Comparison of ENCODE assay signal across 15 cellular contexts in the genomic region with DNA sequence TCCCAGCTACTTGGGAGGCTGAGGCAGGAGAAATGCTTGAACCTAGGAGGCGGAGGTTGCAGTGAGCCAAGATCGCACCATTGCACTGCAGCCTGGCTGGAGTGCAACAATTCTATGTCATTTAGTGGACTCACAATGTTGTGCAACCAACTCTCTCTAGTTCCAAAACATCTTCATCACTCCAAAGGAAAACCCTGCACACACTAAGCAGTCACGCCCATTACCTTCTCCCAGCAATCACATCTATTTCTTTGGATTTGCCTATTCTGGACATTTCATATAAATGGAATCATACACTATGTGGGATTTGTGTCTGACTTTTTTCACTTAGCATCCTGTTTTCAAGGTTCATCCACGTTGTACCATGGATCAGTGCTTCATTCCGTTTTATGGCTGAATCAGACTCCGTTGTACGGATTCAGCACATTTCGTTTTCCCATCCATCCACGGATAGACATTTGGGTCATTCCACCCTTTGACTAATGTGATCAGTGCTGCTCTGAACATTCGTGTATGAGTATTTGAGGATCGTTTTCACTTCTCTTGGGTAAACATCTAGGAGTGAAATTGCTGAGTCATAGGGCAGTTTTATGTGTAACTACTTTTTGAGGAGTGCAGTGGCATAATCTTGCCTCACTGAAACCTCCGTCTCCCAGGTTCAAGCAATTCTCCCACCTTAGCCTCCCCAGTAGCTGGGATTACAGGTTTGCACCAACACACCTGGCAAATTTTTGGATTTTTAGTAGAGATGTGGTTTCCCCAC. TPM values are rescaled to one million over a fixed set of nuclear protein-coding genes. Genes with fewer than 3 reads are reported as not detected.
DNase-seq lines count a peak whose midpoint lies in the region; ATAC-seq and TF ChIP-seq lines count a peak whose summit lies in the region.
"Had no signal": no experiment of that assay in that cellular context is flagged by ENCODE, and none has a peak within 500 bp of the region (broad histone marks: within the 10 kb centered on the region; RNA-seq: fewer than 3 reads in every experiment).

No MANE protein-coding gene starts in this region.

- no peaks in the 10 kb centered on the region for H3K9me2 ChIP-seq in hepatocyte (replicated peaks; ENCODE audit: insufficient read depth)

- TF ChIP-seq POLR2A in Peyer's patch (IDR thresholded peaks at IDR 0.05), result no peak

- H3K27me3 Mint-ChIP-seq in activated T-cell treated with anti-CD3 and anti-CD28 coated beads, Interleukin-2, amount 50 U/mL, for 4 hours (ENCODE audit: low read depth), result peaks cover 2% of the 10 kb centered on the region
- H3K27me3 Mint-ChIP-seq: activated T-cell treated with anti-CD3 and anti-CD28 coated beads, Interleukin-2, amount 50 U/mL, for 24 hours had no signal

- H3K4me1 Mint-ChIP-seq in activated T-cell treated with anti-CD3 and anti-CD28 coated beads, Interleukin-2, amount 50 U/mL, for 4 hours (ENCODE audit: low read depth), result no peaks in the 10 kb centered on the region

- H3K4me1 ChIP-seq in hepatocyte (ENCODE audit: insufficient read depth) (peaks cover 16% of the 10 kb centered on the region), Peyer's patch (peaks cover 0 to 14% (median 0%) of the 10 kb centered on the region in 4 donors)
- H3K4me1 ChIP-seq: colonic mucosa, prostate gland, thyroid gland had no signal

- H3K9me3 ChIP-seq in hepatocyte (ENCODE audit: low read depth), result no peaks in the 10 kb centered on the region
- H3K9me3 ChIP-seq in Peyer's patch, result no peaks in the 10 kb centered on the region
- H3K9me3 ChIP-seq: colonic mucosa, prostate gland, thyroid gland had no signal

- H3K4me3 Mint-ChIP-seq in activated T-cell treated with anti-CD3 and anti-CD28 coated beads, Interleukin-2, amount 50 U/mL, for 4 hours, result no peak overlapping the region
- H3K4me3 Mint-ChIP-seq: activated T-cell treated with anti-CD3 and anti-CD28 coated beads, Interleukin-2, amount 50 U/mL, for 24 hours had no signal

- H3K79me2 ChIP-seq in hepatocyte, result no peaks in the 10 kb centered on the region

- WGBS in hepatocyte (ENCODE audit: low lambda C conversion rate, missing lambda C conversion rate), result 84% methylated on average over 12 of the region's 12 CpGs

- peak; percentile 17 for DNase-seq in A172 (ENCODE audit: low spot score)
- peak; percentile 16 for DNase-seq in HCEC 1CT
- peak; percentile 27 for DNase-seq in RPMI7951 (ENCODE audit: low read depth)
- DNase-seq in hepatocyte (ENCODE audit: low spot score), result peak; percentile 24
- DNase-seq in islet precursor cell, result no peak
- no peak for DNase-seq in Peyer's patch
- no peak for DNase-seq in activated T-cell treated with anti-CD3 and anti-CD28 coated beads, Interleukin-2, amount 50 U/mL, for 4 hours
- DNase-seq: activated CD4-positive, alpha-beta T cell treated with anti-CD3 and anti-CD28 coated beads for 1 hour; activated T-cell treated with anti-CD3 and anti-CD28 coated beads, Interleukin-2, amount 50 U/mL, for 24 hours; colonic mucosa; NCI-H2029 treated with DMSO at 0.1 percent for 48 hours; stimulated activated CD8-positive, alpha-beta memory T cell treated with anti-CD3 and anti-CD28 coated beads, Interleukin-4, amount 100 ng/mL, for 48 hours; thyroid gland had no signal

- no peaks in the 10 kb centered on the region for H4K20me1 ChIP-seq in hepatocyte (ENCODE audit: insufficient read depth, poor library complexity, severe bottlenecking)

- TF ChIP-seq CTCF in hepatocyte (IDR thresholded peaks at IDR 0.05; ENCODE audit: poor library complexity), result no peak
- no peak for TF ChIP-seq CTCF in Peyer's patch (IDR thresholded peaks at IDR 0.05)

- no peak overlapping the region for H3K4me2 ChIP-seq in hepatocyte

- no peak overlapping the region for H2AFZ ChIP-seq in hepatocyte

- no peak for ATAC-seq in HG03135 (IDR thresholded peaks at IDR 0.05; ENCODE audit: unreplicated experiment)
- no peak for ATAC-seq in activated T-cell treated with anti-CD3 and anti-CD28 coated beads, Interleukin-2, amount 50 U/mL, for 4 hours

- no peaks in the 10 kb centered on the region for H3K9me3 Mint-ChIP-seq in activated T-cell treated with anti-CD3 and anti-CD28 coated beads, Interleukin-2, amount 50 U/mL, for 4 hours
- H3K9me3 Mint-ChIP-seq: activated T-cell treated with anti-CD3 and anti-CD28 coated beads, Interleukin-2, amount 50 U/mL, for 24 hours had no signal

- H3K36me3 ChIP-seq in hepatocyte (replicated peaks; ENCODE audit: insufficient read depth, low read depth) (no peaks in the 10 kb centered on the region), Peyer's patch (no peaks in the 10 kb centered on the region)
- H3K36me3 ChIP-seq: colonic mucosa, prostate gland, thyroid gland had no signal

- no peak overlapping the region for H3K27ac ChIP-seq in hepatocyte
- H3K27ac ChIP-seq in Peyer's patch, result no peak overlapping the region
- H3K27ac ChIP-seq: colonic mucosa, prostate gland, thyroid gland had no signal

- H3K27me3 ChIP-seq in hepatocyte (no peaks in the 10 kb centered on the region), Peyer's patch (no peaks in the 10 kb centered on the region)
- H3K27me3 ChIP-seq: colonic mucosa, thyroid gland had no signal

- H3K4me3 ChIP-seq in hepatocyte (no peak overlapping the region), Peyer's patch (no peak overlapping the region)
- H3K4me3 ChIP-seq: colonic mucosa, prostate gland, thyroid gland had no signal

- H3K36me3 Mint-ChIP-seq in activated T-cell treated with anti-CD3 and anti-CD28 coated beads, Interleukin-2, amount 50 U/mL, for 4 hours (ENCODE audit: insufficient read depth), result no peaks in the 10 kb centered on the region

RNA-seq across cellular contexts. Expression of gene EMP2, which starts 45.4 kb away (rescaled TPM):
- total RNA-seq in A172 (2014; rRNA removed; shearing (Covaris generic)), result 11.6 and 12.3 TPM in 2 replicates
- 35.8 and 37.0 TPM in 2 replicates for total RNA-seq in RPMI7951 (2014; rRNA removed; shearing (Covaris generic))
- 23.4 and 29.1 TPM in 2 replicates for total RNA-seq in hepatocyte
- polyA plus RNA-seq in hepatocyte, result 93.4 and 147 TPM in 2 replicates
- total RNA-seq in Peyer's patch, result 10 to 100 TPM; 20.8 to 31.4 (median 27.5) TPM
- total RNA-seq in activated T-cell treated with anti-CD3 and anti-CD28 coated beads, Interleukin-2, amount 50 U/mL, for 4 hours, result under 1 TPM; 0.16 to 0.35 (median 0.16) TPM

Comparison
In these comparisons a context has a peak if more than half of its experiments do, and no peak if none do; other contexts are left out.
1. DNase-seq: peak in A172 (single experiment), HCEC 1CT (single experiment), RPMI7951 (single experiment) and hepatocyte (single experiment); none in islet precursor cell (single experiment), Peyer's patch (0 of 3) and activated T-cell treated with anti-CD3 and anti-CD28 coated beads, Interleukin-2, amount 50 U/mL, for 4 hours (single experiment).